14 cellular contexts compared by ENCODE assay signal in the genomic region with DNA sequence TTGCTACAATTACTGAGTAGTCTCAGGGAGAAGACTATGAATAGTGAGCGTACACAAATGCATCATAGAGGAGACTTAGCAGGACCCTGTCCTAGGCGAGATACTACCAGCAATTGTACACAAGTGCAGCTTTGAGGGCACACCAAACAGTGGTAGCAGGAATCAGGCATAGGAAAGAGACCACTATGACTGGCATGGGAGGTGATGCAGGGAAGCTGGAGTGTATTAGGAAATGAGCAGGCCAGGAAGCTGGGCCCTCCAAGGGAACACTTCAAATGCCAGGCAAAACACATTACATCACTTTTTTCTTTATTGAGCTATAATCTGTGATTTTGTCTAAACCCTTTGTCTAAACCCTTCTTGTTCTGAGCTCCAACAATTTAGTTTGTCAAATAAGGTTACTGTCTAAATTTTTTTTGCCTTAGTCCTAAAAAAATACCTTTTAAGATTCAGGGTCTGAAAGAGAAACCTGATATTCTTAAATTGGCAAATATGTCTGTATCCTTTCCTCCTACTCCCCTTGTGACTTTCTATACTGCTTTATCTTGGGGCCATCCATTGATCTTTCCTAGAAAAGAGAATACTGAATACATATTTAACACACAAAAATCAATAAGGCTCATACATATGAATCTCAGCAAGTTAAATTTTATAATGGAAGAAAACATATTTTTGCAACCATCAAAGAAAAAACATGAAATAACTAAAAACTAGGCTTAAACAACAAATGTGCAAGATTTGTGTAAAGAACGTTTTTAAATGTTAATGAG.
DNase-seq lines count a peak whose midpoint lies in the region; ATAC-seq, FAIRE-seq and TF ChIP-seq lines count a peak whose summit lies in the region.
"Had no signal": no experiment of that assay in that cellular context is flagged by ENCODE, and none has a peak within 500 bp of the region (broad histone marks: within the 10 kb centered on the region; RNA-seq: fewer than 3 reads in every experiment).

No MANE protein-coding gene starts in this region.

- no peaks in the 10 kb centered on the region for H3K9me3 Mint-ChIP-seq in activated T-helper 2 cell treated with anti-CD3 and anti-CD28 coated beads, Interferon-gamma antibody, Interleukin-2, Interleukin-4, amounts not matched to agents 10 μg/mL and 5 μg/mL and 100 μg/mL, durations not matched to agents 14 hours and 24 hours and 36 hours
- no peaks in the 10 kb centered on the region for H3K9me3 Mint-ChIP-seq in activated naive CD4-positive, alpha-beta T cell treated with anti-CD3 and anti-CD28 coated beads, Interleukin-2, amount 10 ng/mL, durations not matched to agents 7 days and 5 days

- CTCF ChIA-PET in activated naive CD4-positive, alpha-beta T cell treated with anti-CD3 and anti-CD28 coated beads, Interleukin-2, amount 10 ng/mL, durations not matched to agents 7 days and 5 days (lab: Charles Lee), result no interaction called here

- FAIRE-seq in endometrium (lab: Jason Lieb, UNC), result peak; percentile 37
- FAIRE-seq: HTR-8/SVneo had no signal

- no peak overlapping the region for H3K4me3 ChIP-seq in MG63

- H3K27ac Mint-ChIP-seq in activated T-helper 2 cell treated with anti-CD3 and anti-CD28 coated beads, Interferon-gamma antibody, Interleukin-2, Interleukin-4, amounts not matched to agents 10 μg/mL and 5 μg/mL and 100 μg/mL, durations not matched to agents 14 hours and 24 hours and 36 hours, result no peak overlapping the region
- no peak overlapping the region for H3K27ac Mint-ChIP-seq in activated naive CD4-positive, alpha-beta T cell treated with anti-CD3 and anti-CD28 coated beads, Interleukin-2, amount 10 ng/mL, durations not matched to agents 7 days and 5 days

- H3K27me3 Mint-ChIP-seq in activated T-helper 2 cell treated with anti-CD3 and anti-CD28 coated beads, Interferon-gamma antibody, Interleukin-2, Interleukin-4, amounts not matched to agents 10 μg/mL and 5 μg/mL and 100 μg/mL, durations not matched to agents 14 hours and 24 hours and 36 hours (ENCODE audit: low read depth), result no peaks in the 10 kb centered on the region
- no peaks in the 10 kb centered on the region for H3K27me3 Mint-ChIP-seq in activated naive CD4-positive, alpha-beta T cell treated with anti-CD3 and anti-CD28 coated beads, Interleukin-2, amount 10 ng/mL, durations not matched to agents 7 days and 5 days

- H3K36me3 ChIP-seq in MG63, result no peaks in the 10 kb centered on the region
- H3K36me3 ChIP-seq: BE2C had no signal

- H3K27me3 ChIP-seq in MG63, result no peaks in the 10 kb centered on the region
- H3K27me3 ChIP-seq: BE2C had no signal

- H3K9me3 ChIP-seq in MG63, result no peaks in the 10 kb centered on the region
- H3K9me3 ChIP-seq: BE2C had no signal

- DNase-seq in DMS53 treated with DMSO at 0.1 percent for 48 hours (lab: John Stamatoyannopoulos, UW; ENCODE audit: unreplicated experiment) (peak; percentile 20), MG63 (peak; percentile 35), sciatic nerve (ENCODE audit: low spot score) (no peak), GM20000 (ENCODE audit: low spot score) (no peak)
- no peak for DNase-seq in activated T-helper 2 cell treated with anti-CD3 and anti-CD28 coated beads, Interferon-gamma antibody, Interleukin-2, Interleukin-4, amounts not matched to agents 10 μg/mL and 5 μg/mL and 100 μg/mL, durations not matched to agents 14 hours and 24 hours and 36 hours (ENCODE audit: low spot score)
- DNase-seq in activated naive CD4-positive, alpha-beta T cell treated with anti-CD3 and anti-CD28 coated beads, Interleukin-2, amount 10 ng/mL, durations not matched to agents 7 days and 5 days, result no peak
- DNase-seq: BE2C, DMS 273 treated with DMSO at 0.1 percent for 48 hours, EL, KBM-7, NCI-H1048, NCI-H446 treated with DMSO at 0.1 percent for 48 hours had no signal

- no peaks in the 10 kb centered on the region for H3K4me1 Mint-ChIP-seq in activated T-helper 2 cell treated with anti-CD3 and anti-CD28 coated beads, Interferon-gamma antibody, Interleukin-2, Interleukin-4, amounts not matched to agents 10 μg/mL and 5 μg/mL and 100 μg/mL, durations not matched to agents 14 hours and 24 hours and 36 hours (ENCODE audit: low read depth)
- H3K4me1 Mint-ChIP-seq in activated naive CD4-positive, alpha-beta T cell treated with anti-CD3 and anti-CD28 coated beads, Interleukin-2, amount 10 ng/mL, durations not matched to agents 7 days and 5 days, result no peaks in the 10 kb centered on the region

- TF ChIP-seq CTCF in GM20000 (IDR thresholded peaks at IDR 0.05; ENCODE audit: extremely low read depth, missing control alignments), result no peak

- H3K36me3 Mint-ChIP-seq in activated T-helper 2 cell treated with anti-CD3 and anti-CD28 coated beads, Interferon-gamma antibody, Interleukin-2, Interleukin-4, amounts not matched to agents 10 μg/mL and 5 μg/mL and 100 μg/mL, durations not matched to agents 14 hours and 24 hours and 36 hours (ENCODE audit: low read depth), result no peaks in the 10 kb centered on the region
- no peaks in the 10 kb centered on the region for H3K36me3 Mint-ChIP-seq in activated naive CD4-positive, alpha-beta T cell treated with anti-CD3 and anti-CD28 coated beads, Interleukin-2, amount 10 ng/mL, durations not matched to agents 7 days and 5 days

- H3K4me3 Mint-ChIP-seq in activated T-helper 2 cell treated with anti-CD3 and anti-CD28 coated beads, Interferon-gamma antibody, Interleukin-2, Interleukin-4, amounts not matched to agents 10 μg/mL and 5 μg/mL and 100 μg/mL, durations not matched to agents 14 hours and 24 hours and 36 hours (ENCODE audit: low read depth), result no peak overlapping the region
- no peak overlapping the region for H3K4me3 Mint-ChIP-seq in activated naive CD4-positive, alpha-beta T cell treated with anti-CD3 and anti-CD28 coated beads, Interleukin-2, amount 10 ng/mL, durations not matched to agents 7 days and 5 days

- intact Hi-C loops in sciatic nerve (cut with DNase I), result no loop called here
- intact Hi-C loops in activated T-helper 2 cell treated with anti-CD3 and anti-CD28 coated beads, Interferon-gamma antibody, Interleukin-2, Interleukin-4, amounts not matched to agents 10 μg/mL and 5 μg/mL and 100 μg/mL, durations not matched to agents 14 hours and 24 hours and 36 hours (cut with micrococcal nuclease), result no loop called here

- ATAC-seq in sciatic nerve, result peak; percentile 36

Comparison
In these comparisons a context has a peak if more than half of its experiments do, and no peak if none do; other contexts are left out.
1. DNase-seq: peak in DMS53 treated with DMSO at 0.1 percent for 48 hours (single experiment) and MG63 (single experiment); none in sciatic nerve (single experiment), activated T-helper 2 cell treated with anti-CD3 and anti-CD28 coated beads, Interferon-gamma antibody, Interleukin-2, Interleukin-4, amounts not matched to agents 10 μg/mL and 5 μg/mL and 100 μg/mL, durations not matched to agents 14 hours and 24 hours and 36 hours (single experiment), GM20000 (single experiment) and activated naive CD4-positive, alpha-beta T cell treated with anti-CD3 and anti-CD28 coated beads, Interleukin-2, amount 10 ng/mL, durations not matched to agents 7 days and 5 days (single experiment).